ENCODE assay signal across 20 cellular contexts in the genomic region with DNA sequence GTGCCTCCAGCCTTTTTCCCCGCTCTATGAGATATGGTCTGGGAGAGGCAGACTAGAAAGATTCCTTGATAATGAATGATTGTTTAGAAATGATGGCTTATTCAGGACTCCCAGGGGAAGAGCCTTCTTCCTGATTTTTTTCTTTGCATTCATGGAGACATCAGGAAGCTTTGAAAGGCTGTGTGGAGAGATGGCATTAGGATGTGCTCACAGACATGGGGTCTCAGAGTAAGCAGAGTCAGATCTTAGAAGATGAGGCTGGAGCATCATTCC. TPM values are rescaled to one million over a fixed set of nuclear protein-coding genes. Genes with fewer than 3 reads are reported as not detected.
DNase-seq lines count a peak whose midpoint lies in the region; ATAC-seq, FAIRE-seq and TF ChIP-seq lines count a peak whose summit lies in the region.
"Had no signal": no experiment of that assay in that cellular context is flagged by ENCODE, and none has a peak within 500 bp of the region (broad histone marks: within the 10 kb centered on the region; RNA-seq: fewer than 3 reads in every experiment).

No MANE protein-coding gene starts in this region.

- no peaks in the 10 kb centered on the region for H3K4me1 Mint-ChIP-seq in activated T-helper 1 cell treated with anti-CD3 and anti-CD28 coated beads, Interleukin-12 subunit alpha, Interleukin-12 subunit beta, Interleukin-2, Interleukin-4 antibody, amounts not matched to agents 30 ng/mL and 10 ng/mL and 1 ng/mL, durations not matched to agents 14 hours and 24 hours and 36 hours (ENCODE audit: low read depth)
- H3K4me1 Mint-ChIP-seq: CD8-positive, alpha-beta memory T cell had no signal

- H2AFZ ChIP-seq in GM12878 (ENCODE audit: control insufficient read depth, low read depth, low read length): no peak overlapping the region
- H2AFZ ChIP-seq: GM23248 had no signal

- TF ChIP-seq CTCF in GM12878 (IDR thresholded peaks at IDR 0.05 in 2 of 3, conservative IDR thresholded peaks at IDR 0.05 in 1 of 3; ENCODE audit: control insufficient read depth in 2 of 3, extremely low read depth in 1 of 3, insufficient read depth in 1 of 3, low read depth in 3 of 3, low read length in 3 of 3) (no peak), psoas muscle (IDR thresholded peaks at IDR 0.05) (no peak)

- H3K4me1 ChIP-seq in right cardiac atrium (ENCODE audit: control insufficient read depth, insufficient read depth, low read length): peaks cover 2% of the 10 kb centered on the region
- peaks cover 4% of the 10 kb centered on the region; the same call in 1 of the 2 replicates for H3K4me1 ChIP-seq in GM12878 (ENCODE audit: control insufficient read depth, insufficient read depth, low read length)
- H3K4me1 ChIP-seq in psoas muscle: peaks cover 39% of the 10 kb centered on the region
- H3K4me1 ChIP-seq: BE2C, Caco-2, HAP-1 had no signal

- TF ChIP-seq RAD21 in GM12878 (IDR thresholded peaks at IDR 0.05; ENCODE audit: insufficient read depth, low read depth, low read length): no peak

- peaks cover 16% of the 10 kb centered on the region for H3K9me3 Mint-ChIP-seq in activated T-helper 1 cell treated with anti-CD3 and anti-CD28 coated beads, Interleukin-12 subunit alpha, Interleukin-12 subunit beta, Interleukin-2, Interleukin-4 antibody, amounts not matched to agents 30 ng/mL and 10 ng/mL and 1 ng/mL, durations not matched to agents 14 hours and 24 hours and 36 hours

- H3K4me3 ChIP-seq in right cardiac atrium (ENCODE audit: low read length) (no peak overlapping the region), GM12878 (no peak overlapping the region), psoas muscle (no peak overlapping the region)
- H3K4me3 ChIP-seq: GM23248, HAP-1 had no signal

- TF ChIP-seq EP300 in GM12878 (IDR thresholded peaks at IDR 0.05; ENCODE audit: borderline replicate concordance in 1 of 2, control insufficient read depth in 1 of 2, low read depth in 2 of 2, low read length in 2 of 2): no peak

- in situ Hi-C loops in GM12878 (cut with MboI): no loop called here

- CTCF ChIA-PET in GM12878 (lab: Yijun Ruan, JAX): interaction anchor here (1.1 to 4.0 kb wide), 5 partner anchors 9 to 100 kb away, joined by 3 to 31 read pairs (median 8); a partner anchor contains a TSS

- TF ChIP-seq POLR2A in GM12878 (IDR thresholded peaks at IDR 0.05; ENCODE audit: low read depth, low read length): no peak

- SMC1A ChIA-PET in GM12878 (lab: Charles Lee; ENCODE audit: uncharacterized antibody, unreplicated experiment): interaction anchor here (0.9 to 3.9 kb wide), 6 partner anchors 8 to 110 kb away, joined by 3 to 16 read pairs (median 4); no protein-coding TSS in a partner anchor

- H3K9ac ChIP-seq in GM12878 (ENCODE audit: control insufficient read depth, insufficient read depth, low read length): no peak overlapping the region
- H3K9ac ChIP-seq: GM23248 had no signal

- WGBS in right cardiac atrium: 70% methylated on average over 1 of the region's 1 CpG
- 87% methylated on average over 1 of the region's 1 CpG for WGBS in GM12878 (ENCODE audit: insufficient coverage, insufficient replicate concordance, low lambda C conversion rate, missing lambda C conversion rate)
- 77 to 94% (median 86%) methylated on average over 1 of the region's 1 CpG for WGBS in psoas muscle, 3 donors

- H3K27me3 Mint-ChIP-seq in activated T-helper 1 cell treated with anti-CD3 and anti-CD28 coated beads, Interleukin-12 subunit alpha, Interleukin-12 subunit beta, Interleukin-2, Interleukin-4 antibody, amounts not matched to agents 30 ng/mL and 10 ng/mL and 1 ng/mL, durations not matched to agents 14 hours and 24 hours and 36 hours (ENCODE audit: insufficient read depth): no peaks in the 10 kb centered on the region
- H3K27me3 Mint-ChIP-seq: CD4-positive, CD25-positive, alpha-beta regulatory T cell; CD8-positive, alpha-beta memory T cell had no signal

- H3K4me3 Mint-ChIP-seq in activated T-helper 1 cell treated with anti-CD3 and anti-CD28 coated beads, Interleukin-12 subunit alpha, Interleukin-12 subunit beta, Interleukin-2, Interleukin-4 antibody, amounts not matched to agents 30 ng/mL and 10 ng/mL and 1 ng/mL, durations not matched to agents 14 hours and 24 hours and 36 hours: no peak overlapping the region
- H3K4me3 Mint-ChIP-seq: CD4-positive, CD25-positive, alpha-beta regulatory T cell had no signal

- peaks cover 31% of the 10 kb centered on the region for H3K79me2 ChIP-seq in GM12878 (ENCODE audit: control insufficient read depth, insufficient read depth, low read length)

- no peak for FAIRE-seq in GM12878 (lab: Jason Lieb, UNC)
- FAIRE-seq: A204.1, D721Med, G401.6, GM12892, GM18507 had no signal

- peaks cover 0 to 11% of the 10 kb centered on the region in 2 experiments; a peak in 2 of 4 replicates for H3K36me3 ChIP-seq in GM12878 (ENCODE audit: control insufficient read depth in 2 of 2, insufficient read depth in 2 of 2, low read length in 1 of 2)
- no peaks in the 10 kb centered on the region for H3K36me3 ChIP-seq in psoas muscle (ENCODE audit: insufficient read depth in 1 of 2, low read depth in 1 of 2)
- H3K36me3 ChIP-seq: BE2C, HAP-1 had no signal

- peak overlapping the region; percentile 86 for H3K27ac ChIP-seq in right cardiac atrium (ENCODE audit: low read length)
- 0 out of 2 replicates have a peak overlapping the region, but pooled peaks have one; percentile 6 for H3K27ac ChIP-seq in GM12878 (ENCODE audit: control insufficient read depth, insufficient read depth)
- H3K27ac ChIP-seq in psoas muscle: peak overlapping the region; percentile 32
- H3K27ac ChIP-seq: GM23248, HL-60 had no signal

- BruUV-seq in GM12878 (replicated peaks; lab: Mats Ljungman, UMichigan): no TSS peak

- no peak overlapping the region for H3K27ac Mint-ChIP-seq in activated T-helper 1 cell treated with anti-CD3 and anti-CD28 coated beads, Interleukin-12 subunit alpha, Interleukin-12 subunit beta, Interleukin-2, Interleukin-4 antibody, amounts not matched to agents 30 ng/mL and 10 ng/mL and 1 ng/mL, durations not matched to agents 14 hours and 24 hours and 36 hours
- H3K27ac Mint-ChIP-seq: CD4-positive, CD25-positive, alpha-beta regulatory T cell; CD8-positive, alpha-beta memory T cell had no signal

- H4K20me1 ChIP-seq in GM12878 (ENCODE audit: control insufficient read depth, insufficient read depth): no peaks in the 10 kb centered on the region

- ATAC-seq in right cardiac atrium: no peak
- ATAC-seq in GM12878: no peak
- ATAC-seq in psoas muscle: no peak

- peaks cover 6% of the 10 kb centered on the region for H3K36me3 Mint-ChIP-seq in activated T-helper 1 cell treated with anti-CD3 and anti-CD28 coated beads, Interleukin-12 subunit alpha, Interleukin-12 subunit beta, Interleukin-2, Interleukin-4 antibody, amounts not matched to agents 30 ng/mL and 10 ng/mL and 1 ng/mL, durations not matched to agents 14 hours and 24 hours and 36 hours (ENCODE audit: low read depth)

- H3K9me3 ChIP-seq in right cardiac atrium (ENCODE audit: control insufficient read depth, low read length) (no peaks in the 10 kb centered on the region), GM12878 (replicated peaks; ENCODE audit: control insufficient read depth, insufficient read depth, low read length) (peaks cover 4% of the 10 kb centered on the region; the same call in 2 of the 3 replicates), psoas muscle (peaks cover 6% of the 10 kb centered on the region)

- DNase-seq in right cardiac atrium (no peak), cardiac septum (ENCODE audit: low spot score) (no peak), GM12878 (ENCODE audit: low read depth, low spot score) (no peak), psoas muscle (no peak)
- DNase-seq in activated CD4-positive, alpha-beta T cell treated with anti-CD3 and anti-CD28 coated beads for 48 hours: no peak
- DNase-seq in activated T-helper 1 cell treated with anti-CD3 and anti-CD28 coated beads, Interleukin-12 subunit alpha, Interleukin-12 subunit beta, Interleukin-2, Interleukin-4 antibody, amounts not matched to agents 30 ng/mL and 10 ng/mL and 1 ng/mL, durations not matched to agents 14 hours and 24 hours and 36 hours (ENCODE audit: low spot score): no peak
- DNase-seq: ACHN; BE2C; C1 segment of cervical spinal cord; Caco-2; CD4-positive, CD25-positive, alpha-beta regulatory T cell; CD8-positive, alpha-beta memory T cell; GM23248 had no signal

- intact Hi-C loops in right cardiac atrium (cut with DNase I): no loop called here
- intact Hi-C loops in cardiac septum (cut with DNase I): no loop called here
- intact Hi-C loops in GM12878 (cut with micrococcal nuclease; ENCODE audit: unreplicated experiment): no loop called here
- intact Hi-C loops in psoas muscle (cut with DNase I): loop anchor here in 1 of 2 donors (10.0 kb wide), 1 partner anchor 58 kb away; no protein-coding TSS in a partner anchor
- intact Hi-C loops in activated T-helper 1 cell treated with anti-CD3 and anti-CD28 coated beads, Interleukin-12 subunit alpha, Interleukin-12 subunit beta, Interleukin-2, Interleukin-4 antibody, amounts not matched to agents 30 ng/mL and 10 ng/mL and 1 ng/mL, durations not matched to agents 14 hours and 24 hours and 36 hours (cut with micrococcal nuclease): no loop called here

- no peak overlapping the region for H3K4me2 ChIP-seq in GM12878 (ENCODE audit: control insufficient read depth, insufficient read depth)

- POLR2A ChIA-PET in GM12878 (lab: Charles Lee): interaction anchor here (1.7 kb wide), 1 partner anchor 38 kb away, joined by 4 read pairs; no protein-coding TSS in a partner anchor

- H3K27me3 ChIP-seq in right cardiac atrium (ENCODE audit: control insufficient read depth, insufficient read depth) (no peaks in the 10 kb centered on the region), GM12878 (replicated peaks in 1 of 2; ENCODE audit: control insufficient read depth in 2 of 2, insufficient read depth in 2 of 2, low read length in 1 of 2) (no peaks in the 10 kb centered on the region), psoas muscle (ENCODE audit: insufficient read depth in 3 of 3, low read length in 2 of 3) (no peaks in the 10 kb centered on the region)
- H3K27me3 ChIP-seq: BE2C had no signal

- RAD21 ChIA-PET in GM12878 (lab: Charles Lee; ENCODE audit: unreplicated experiment): interaction anchor here (0.7 to 0.9 kb wide), 2 partner anchors 9 to 113 kb away, joined by 3 read pairs; no protein-coding TSS in a partner anchor

RNA-seq across cellular contexts. Expression of a gene that starts 37.1 kb away (rescaled TPM):
- 10 to 100 TPM; 11.9 to 17.5 (median 13.6) TPM for total RNA-seq in right cardiac atrium
- 4.5 TPM for polyA plus RNA-seq in right cardiac atrium
- 18.9 TPM for total RNA-seq in cardiac septum
- 55.8 and 60.6 TPM in 2 replicates for total RNA-seq in GM12878 (2013; cell fraction: nucleolus; rRNA removed)
- 5.3 and 6.4 TPM in 2 replicates for total RNA-seq in GM12878 (2014; rRNA removed)
- total RNA-seq in GM12878 (2014; rRNA removed; fragmentation: Illumina TruSeq; extraction: Trizol): 5.8 and 6.1 TPM in 2 replicates
- total RNA-seq in GM12878 (2021): 18.1 and 20.5 TPM in 2 replicates
- polyA plus RNA-seq in GM12878 (2011; ENCODE audit: low read depth): 2.5 TPM
- polyA plus RNA-seq in GM12878 (2011; rRNA removed): 3.0 and 4.7 TPM in 2 replicates
- 3.2 and 4.0 TPM in 2 replicates for polyA plus RNA-seq in GM12878 (2011; cell fraction: cytosol; rRNA removed)
- polyA plus RNA-seq in GM12878 (2011; cell fraction: nucleus; rRNA removed): 24.1 and 34.3 TPM in 2 replicates
- polyA plus RNA-seq in GM12878 (2012): 3.1 and 3.8 TPM in 2 replicates
- polyA plus RNA-seq in GM12878 (2014; fragmentation: Illumina TruSeq; extraction: Trizol): 7.8 and 8.6 TPM in 2 replicates
- polyA plus RNA-seq in GM12878 (2014; fragmentation: Nextera tagmentation; extraction: Ambion mirVana): 1 to 10 TPM; 1.8 to 2.5 TPM
- polyA plus RNA-seq in GM12878 (2014; rRNA removed): 7.3 and 7.5 TPM in 2 replicates
- polyA plus RNA-seq in GM12878 (2016; fragmentation: Nextera tagmentation; extraction: Ambion mirVana): 10 to 100 TPM; 10.4 to 10.7 TPM
- polyA minus RNA-seq in GM12878 (2011; rRNA and poly(A)+ RNA removed): 9.2 and 10.7 TPM in 2 replicates
- polyA minus RNA-seq in GM12878 (2011; cell fraction: cytosol; rRNA and poly(A)+ RNA removed): 5.5 and 6.4 TPM in 2 replicates
- polyA minus RNA-seq in GM12878 (2011; cell fraction: nucleus; rRNA and poly(A)+ RNA removed): 11.2 and 19.8 TPM in 2 replicates
- total RNA-seq in psoas muscle: 1 to 10 TPM; 4.6 to 9.5 (median 6.8) TPM
- 1 to 10 TPM in 2 of 3 donors, under 1 TPM in 1; 0.93 to 3.1 (median 2.1) TPM for polyA plus RNA-seq in psoas muscle
- total RNA-seq in activated T-helper 1 cell treated with anti-CD3 and anti-CD28 coated beads, Interleukin-12 subunit alpha, Interleukin-12 subunit beta, Interleukin-2, Interleukin-4 antibody, amounts not matched to agents 30 ng/mL and 10 ng/mL and 1 ng/mL, durations not matched to agents 14 hours and 24 hours and 36 hours: 10.6 and 11.1 TPM in 2 replicates

Comparison
In these comparisons a context has a peak if more than half of its experiments do, and no peak if none do; other contexts are left out.
1. H3K27ac ChIP-seq: peak in every context shown above with its lines; median percentile 86 in right cardiac atrium; 32 in psoas muscle; 6 in GM12878.